Comparison of ENCODE assay signal across 8 cellular contexts in genomic region chr18:35581555-35582309, GRCh38. TPM values are rescaled to one million over a fixed set of nuclear protein-coding genes. Genes with fewer than 3 reads are reported as not detected.
DNase-seq lines count a peak whose midpoint lies in the region; ATAC-seq, FAIRE-seq and TF ChIP-seq lines count a peak whose summit lies in the region.

Gene GALNT1, plus strand, starts transcription at chr18:35581740. Its CDS starts 72,923 bp downstream, at chr18:35654663.

- H3K27ac ChIP-seq in A549 (peak within 1 kb of the TSS; percentile 96 to 100), GM12878 (ENCODE audit: control insufficient read depth, insufficient read depth) (peak within 1 kb of the TSS; percentile 69), gastrocnemius medialis (peak within 1 kb of the TSS; percentile 87 to 97 (median 95))

- H3K4me3 ChIP-seq in A549 = peak within 1 kb of the TSS; percentile 74
- peak within 1 kb of the TSS; percentile 99 for H3K4me3 ChIP-seq in GM12878
- peak within 1 kb of the TSS; percentile 76 for H3K4me3 ChIP-seq in iPS-11a (ENCODE audit: low read depth, low read length)
- peak within 1 kb of the TSS; percentile 77 to 90 (median 83) for H3K4me3 ChIP-seq in gastrocnemius medialis

- H2AFZ ChIP-seq in GM12878 (ENCODE audit: control insufficient read depth, low read depth, low read length) = peak within 1 kb of the TSS; percentile 81

- no peaks in the 10 kb centered on the region for H3K27me3 ChIP-seq in GM12878 (replicated peaks in 1 of 2; ENCODE audit: control insufficient read depth in 2 of 2, insufficient read depth in 2 of 2, low read length in 1 of 2)
- H3K27me3 ChIP-seq in gastrocnemius medialis = no peaks in the 10 kb centered on the region

- CTCF ChIA-PET in A549 (lab: Yijun Ruan, JAX) (interaction anchor here (1.3 to 2.2 kb wide), 2 partner anchors 31 to 173 kb away, joined by 4 to 5 read pairs; no protein-coding TSS in a partner anchor), GM12878 (lab: Yijun Ruan, JAX) (interaction anchor here (0.7 to 1.3 kb wide), 4 partner anchors 13 to 194 kb away, joined by 3 to 4 read pairs (median 3); no protein-coding TSS in a partner anchor)

- DNase-seq in A549 (ENCODE audit: low read depth in 1 of 2, low spot score in 1 of 2) (no peak), RPMI8226 (peak; percentile 29), GM12878 (ENCODE audit: low read depth, low spot score) (no peak), gastrocnemius medialis (peak in 1 of 2 donors; percentile 14), SHP77 treated with DMSO at 0.1 percent for 48 hours (lab: John Stamatoyannopoulos, UW) (no peak), SW 1271 (lab: John Stamatoyannopoulos, UW) (no peak)

- POLR2A ChIA-PET in A549 (lab: Yijun Ruan, JAX) = interaction anchor here (0.8 to 2.0 kb wide), 4 partner anchors 36 to 390 kb away, joined by 4 to 9 read pairs (median 6); partner anchors contain the start of genes INO80C, RMP24 and ZNF397
- POLR2A ChIA-PET in GM12878 (lab: Charles Lee) = interaction anchor here (0.5 to 2.8 kb wide), 6 partner anchors 10 to 138 kb away, joined by 3 to 7 read pairs (median 4); partner anchors contain the start of gene INO80C

- H3K36me3 ChIP-seq in GM12878 (ENCODE audit: control insufficient read depth in 2 of 2, insufficient read depth in 2 of 2, low read length in 1 of 2) (no peaks in the 10 kb centered on the region), gastrocnemius medialis (no peaks in the 10 kb centered on the region)

- TF ChIP-seq CTCF in A549 (IDR thresholded peaks at IDR 0.05) (no peak), GM12878 (IDR thresholded peaks at IDR 0.05 in 2 of 3, conservative IDR thresholded peaks at IDR 0.05 in 1 of 3; ENCODE audit: control insufficient read depth in 2 of 3, extremely low read depth in 1 of 3, insufficient read depth in 1 of 3, low read depth in 3 of 3, low read length in 3 of 3) (no peak), gastrocnemius medialis (IDR thresholded peaks at IDR 0.05 in 4 of 5, conservative IDR thresholded peaks at IDR 0.05 in 1 of 5) (no peak)

- BruUV-seq in GM12878 (replicated peaks; lab: Mats Ljungman, UMichigan) = no TSS peak

- TF ChIP-seq POLR2A in A549 (IDR thresholded peaks at IDR 0.05; ENCODE audit: low read length) (no peak; the same call in 1 of the 2 replicates), GM12878 (IDR thresholded peaks at IDR 0.05; ENCODE audit: low read depth, low read length) (peak; percentile 27; the same call in 1 of the 2 replicates), gastrocnemius medialis (IDR thresholded peaks at IDR 0.05) (no peak)

- peak within 1 kb of the TSS; percentile 84 for H3K9ac ChIP-seq in GM12878 (ENCODE audit: control insufficient read depth, insufficient read depth, low read length)

- SMC1A ChIA-PET in GM12878 (lab: Charles Lee; ENCODE audit: uncharacterized antibody, unreplicated experiment) = interaction anchor here (0.9 to 2.7 kb wide), 16 partner anchors 9 to 159 kb away, joined by 3 to 12 read pairs (median 5); no protein-coding TSS in a partner anchor

- H3K4me1 ChIP-seq in A549 (peaks cover 7% of the 10 kb centered on the region; the same call in 1 of the 3 replicates), GM12878 (ENCODE audit: control insufficient read depth, insufficient read depth, low read length) (peaks cover 17% of the 10 kb centered on the region), gastrocnemius medialis (peaks cover 19 to 24% of the 10 kb centered on the region in 2 donors)

- in situ Hi-C loops in GM12878 (cut with MboI) (loop anchor here (10.0 to 25.0 kb wide), 2 partner anchors 393 to 1231 kb away; partner anchors contain the start of gene RMP24), gastrocnemius medialis (cut with MboI; ENCODE audit: low sequenced_read_pairs in 4 of 4) (loop anchor here in 1 of 4 donors (10.0 to 25.0 kb wide), 2 partner anchors 87 to 381 kb away; partner anchors contain the start of genes INO80C and RMP24)

- H3K9me3 ChIP-seq in A549 (peaks cover 11% of the 10 kb centered on the region; the same call in 1 of the 3 replicates), GM12878 (replicated peaks; ENCODE audit: control insufficient read depth, insufficient read depth, low read length) (peaks cover 9% of the 10 kb centered on the region), gastrocnemius medialis (no peaks in the 10 kb centered on the region)

- TF ChIP-seq EP300 in A549 (IDR thresholded peaks at IDR 0.05) = no peak
- no peak for TF ChIP-seq EP300 in GM12878 (IDR thresholded peaks at IDR 0.05; ENCODE audit: borderline replicate concordance in 1 of 2, control insufficient read depth in 1 of 2, low read depth in 2 of 2, low read length in 2 of 2)

- intact Hi-C loops in GM12878 (cut with micrococcal nuclease; ENCODE audit: unreplicated experiment) (loop anchor here (2.0 to 10.0 kb wide), 3 partner anchors 83 to 173 kb away; no protein-coding TSS in a partner anchor), gastrocnemius medialis (cut with DNase I; ENCODE audit: low total_unique reads) (loop anchor here (1.0 to 10.0 kb wide), 5 partner anchors 36 to 393 kb away; partner anchors contain the start of genes INO80C and RMP24)

- RAD21 ChIA-PET in GM12878 (lab: Charles Lee; ENCODE audit: unreplicated experiment) = interaction anchor here (0.9 to 2.5 kb wide), 9 partner anchors 10 to 702 kb away, joined by 3 to 8 read pairs (median 3); no protein-coding TSS in a partner anchor

- H3K4me2 ChIP-seq in A549 (peak within 1 kb of the TSS; percentile 85), GM12878 (ENCODE audit: control insufficient read depth, insufficient read depth) (peak within 1 kb of the TSS; percentile 97)

- peaks cover 19% of the 10 kb centered on the region for H3K79me2 ChIP-seq in GM12878 (ENCODE audit: control insufficient read depth, insufficient read depth, low read length)

- FAIRE-seq in A549 (lab: Jason Lieb, UNC) (no peak), GM12878 (lab: Jason Lieb, UNC) (no peak)

- TF ChIP-seq RAD21 in A549 (conservative IDR thresholded peaks at IDR 0.05 in 1 of 2, IDR thresholded peaks at IDR 0.05 in 1 of 2) (no peak), GM12878 (IDR thresholded peaks at IDR 0.05; ENCODE audit: insufficient read depth, low read depth, low read length) (no peak)

- WGBS in A549 (ENCODE audit: missing lambda C conversion rate) = 2% methylated on average over 18 of the region's 119 CpGs
- under 1% methylated on average over 31 of the region's 119 CpGs for WGBS in GM12878 (ENCODE audit: insufficient coverage, insufficient replicate concordance, low lambda C conversion rate, missing lambda C conversion rate)

- H4K20me1 ChIP-seq in GM12878 (ENCODE audit: control insufficient read depth, insufficient read depth) = no peaks in the 10 kb centered on the region; the same call in 1 of the 2 replicates

- peak; percentile 44 to 70; a peak in 4 of 6 replicates for ATAC-seq in A549
- peak; percentile 33 for ATAC-seq in GM18498 (IDR thresholded peaks at IDR 0.05; ENCODE audit: unreplicated experiment)
- ATAC-seq in GM12878 = no peak
- peak; percentile 31 to 56 for ATAC-seq in gastrocnemius medialis

TF ChIP-seq in A549, 52 proteins besides CTCF, POLR2A, EP300 and RAD21:
- no peak for TF ChIP-seq KDM5A (IDR thresholded peaks at IDR 0.05)
- TF ChIP-seq JUN (IDR thresholded peaks at IDR 0.05) = 0 out of 5 replicates have a peak, but pooled peaks of 1 of the 2 experiments have one; percentile 1

RNA-seq across cellular contexts. Expression of gene GALNT1, which starts in this region (rescaled TPM):
- polyA plus RNA-seq in A549 (2011; rRNA removed) = 93.0 and 113 TPM in 2 replicates
- polyA plus RNA-seq in A549 (2012; cell fraction: cytosol; rRNA removed) = 17.0 and 18.4 TPM in 2 replicates
- 4.2 and 6.5 TPM in 2 replicates for polyA plus RNA-seq in A549 (2012; cell fraction: nucleus; rRNA removed)
- polyA plus RNA-seq in A549 (2017; fragmentation: RNase III; extraction: RNeasy Plus Mini Kit Qiagen cat#74134 plus additional on column Dnase treatment) = 94.0 to 97.4 TPM (median 96.6 TPM) in 3 replicates
- polyA minus RNA-seq in A549 (2011; rRNA and poly(A)+ RNA removed) = 48.4 and 52.8 TPM in 2 replicates
- total RNA-seq in GM12878 (2013; cell fraction: nucleolus; rRNA removed) = 54.0 and 55.0 TPM in 2 replicates
- total RNA-seq in GM12878 (2014; rRNA removed) = 33.4 and 38.3 TPM in 2 replicates
- 49.5 and 51.3 TPM in 2 replicates for total RNA-seq in GM12878 (2014; rRNA removed; fragmentation: Illumina TruSeq; extraction: Trizol)
- total RNA-seq in GM12878 (2021) = 53.7 and 56.5 TPM in 2 replicates
- polyA plus RNA-seq in GM12878 (2011; ENCODE audit: low read depth) = 12.6 TPM
- 45.5 and 65.5 TPM in 2 replicates for polyA plus RNA-seq in GM12878 (2011; rRNA removed)
- polyA plus RNA-seq in GM12878 (2011; cell fraction: cytosol; rRNA removed) = 16.3 and 17.2 TPM in 2 replicates
- polyA plus RNA-seq in GM12878 (2011; cell fraction: nucleus; rRNA removed) = 9.9 TPM in 2 replicates
- polyA plus RNA-seq in GM12878 (2012) = 14.0 and 17.7 TPM in 2 replicates
- polyA plus RNA-seq in GM12878 (2014; fragmentation: Illumina TruSeq; extraction: Trizol) = 41.9 and 51.7 TPM in 2 replicates
- 10 to 100 TPM; 16.6 to 18.4 TPM for polyA plus RNA-seq in GM12878 (2014; fragmentation: Nextera tagmentation; extraction: Ambion mirVana)
- polyA plus RNA-seq in GM12878 (2014; rRNA removed) = 24.5 and 26.3 TPM in 2 replicates
- polyA plus RNA-seq in GM12878 (2016; fragmentation: Nextera tagmentation; extraction: Ambion mirVana) = 1 to 10 TPM; 8.0 to 9.0 TPM
- polyA minus RNA-seq in GM12878 (2011; rRNA and poly(A)+ RNA removed) = 34.6 and 61.2 TPM in 2 replicates
- 18.4 and 25.1 TPM in 2 replicates for polyA minus RNA-seq in GM12878 (2011; cell fraction: cytosol; rRNA and poly(A)+ RNA removed)
- 11.2 and 18.2 TPM in 2 replicates for polyA minus RNA-seq in GM12878 (2011; cell fraction: nucleus; rRNA and poly(A)+ RNA removed)
- total RNA-seq in gastrocnemius medialis = 10 to 100 TPM; 40.2 to 47.9 (median 45.0) TPM

Comparison
In these comparisons a context has a peak if more than half of its experiments do, and no peak if none do; other contexts are left out.
1. Of the 24 proteins assayed by ChIP-seq in both GM12878 and A549: peak only in GM12878: POLR2A; only in A549: none; in both: none; in neither: 23.